In the genomic region with DNA sequence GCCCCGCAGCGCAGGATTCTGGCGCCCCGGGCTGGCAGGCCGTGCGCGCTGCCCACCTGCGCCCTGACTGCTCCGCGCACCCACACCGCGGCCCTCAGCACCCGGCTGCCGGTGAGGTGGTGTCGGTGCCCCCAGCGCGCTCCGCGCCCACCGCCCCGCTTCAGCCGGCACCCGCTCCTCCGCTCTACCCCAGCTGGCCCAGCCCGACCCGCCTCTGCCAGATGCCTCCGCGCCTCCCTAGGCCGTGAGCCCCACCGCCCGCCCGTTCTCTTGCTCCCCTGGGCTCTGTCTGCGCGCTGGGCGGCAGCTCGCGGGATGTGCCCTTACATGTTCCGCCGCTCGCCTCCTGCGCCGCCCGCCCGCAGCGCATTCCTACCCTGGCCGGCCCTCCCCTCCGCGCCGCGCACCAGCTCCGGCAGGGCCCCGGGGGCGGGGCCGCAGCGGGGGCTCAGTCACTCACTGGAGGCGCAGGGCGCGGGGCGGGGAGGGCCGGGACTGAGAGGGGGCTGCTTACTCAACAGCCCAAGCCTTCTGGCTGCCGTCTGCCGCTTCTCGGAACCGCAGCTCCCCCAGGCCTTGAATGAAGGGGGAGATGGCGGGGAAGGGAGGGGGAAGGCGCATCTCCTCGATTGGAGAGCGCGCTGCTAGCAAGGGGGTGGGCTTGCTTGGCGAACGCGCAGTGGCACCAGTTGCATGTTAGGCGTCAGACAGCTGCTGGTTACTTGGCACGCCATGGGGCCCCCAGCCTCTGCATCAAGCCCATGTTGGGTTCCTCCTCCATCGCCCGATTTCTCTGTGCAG, we compare ENCODE assay signal across 1 cellular context.
A peak's percentile ranks its signal among the peaks of the same experiment; 100 is the strongest.
TF ChIP-seq lines count a peak whose summit lies in the region.

TSS of gene PHLDA3 (minus strand) at position 345 of the 801 bp plus-strand sequence. CDS start 402 bp downstream, outside the sequence.

TF ChIP-seq in HepG2, 621 proteins besides CTCF, POLR2A, EP300 and RAD21 (continued from another document):
- TF ChIP-seq, protein P1, sequence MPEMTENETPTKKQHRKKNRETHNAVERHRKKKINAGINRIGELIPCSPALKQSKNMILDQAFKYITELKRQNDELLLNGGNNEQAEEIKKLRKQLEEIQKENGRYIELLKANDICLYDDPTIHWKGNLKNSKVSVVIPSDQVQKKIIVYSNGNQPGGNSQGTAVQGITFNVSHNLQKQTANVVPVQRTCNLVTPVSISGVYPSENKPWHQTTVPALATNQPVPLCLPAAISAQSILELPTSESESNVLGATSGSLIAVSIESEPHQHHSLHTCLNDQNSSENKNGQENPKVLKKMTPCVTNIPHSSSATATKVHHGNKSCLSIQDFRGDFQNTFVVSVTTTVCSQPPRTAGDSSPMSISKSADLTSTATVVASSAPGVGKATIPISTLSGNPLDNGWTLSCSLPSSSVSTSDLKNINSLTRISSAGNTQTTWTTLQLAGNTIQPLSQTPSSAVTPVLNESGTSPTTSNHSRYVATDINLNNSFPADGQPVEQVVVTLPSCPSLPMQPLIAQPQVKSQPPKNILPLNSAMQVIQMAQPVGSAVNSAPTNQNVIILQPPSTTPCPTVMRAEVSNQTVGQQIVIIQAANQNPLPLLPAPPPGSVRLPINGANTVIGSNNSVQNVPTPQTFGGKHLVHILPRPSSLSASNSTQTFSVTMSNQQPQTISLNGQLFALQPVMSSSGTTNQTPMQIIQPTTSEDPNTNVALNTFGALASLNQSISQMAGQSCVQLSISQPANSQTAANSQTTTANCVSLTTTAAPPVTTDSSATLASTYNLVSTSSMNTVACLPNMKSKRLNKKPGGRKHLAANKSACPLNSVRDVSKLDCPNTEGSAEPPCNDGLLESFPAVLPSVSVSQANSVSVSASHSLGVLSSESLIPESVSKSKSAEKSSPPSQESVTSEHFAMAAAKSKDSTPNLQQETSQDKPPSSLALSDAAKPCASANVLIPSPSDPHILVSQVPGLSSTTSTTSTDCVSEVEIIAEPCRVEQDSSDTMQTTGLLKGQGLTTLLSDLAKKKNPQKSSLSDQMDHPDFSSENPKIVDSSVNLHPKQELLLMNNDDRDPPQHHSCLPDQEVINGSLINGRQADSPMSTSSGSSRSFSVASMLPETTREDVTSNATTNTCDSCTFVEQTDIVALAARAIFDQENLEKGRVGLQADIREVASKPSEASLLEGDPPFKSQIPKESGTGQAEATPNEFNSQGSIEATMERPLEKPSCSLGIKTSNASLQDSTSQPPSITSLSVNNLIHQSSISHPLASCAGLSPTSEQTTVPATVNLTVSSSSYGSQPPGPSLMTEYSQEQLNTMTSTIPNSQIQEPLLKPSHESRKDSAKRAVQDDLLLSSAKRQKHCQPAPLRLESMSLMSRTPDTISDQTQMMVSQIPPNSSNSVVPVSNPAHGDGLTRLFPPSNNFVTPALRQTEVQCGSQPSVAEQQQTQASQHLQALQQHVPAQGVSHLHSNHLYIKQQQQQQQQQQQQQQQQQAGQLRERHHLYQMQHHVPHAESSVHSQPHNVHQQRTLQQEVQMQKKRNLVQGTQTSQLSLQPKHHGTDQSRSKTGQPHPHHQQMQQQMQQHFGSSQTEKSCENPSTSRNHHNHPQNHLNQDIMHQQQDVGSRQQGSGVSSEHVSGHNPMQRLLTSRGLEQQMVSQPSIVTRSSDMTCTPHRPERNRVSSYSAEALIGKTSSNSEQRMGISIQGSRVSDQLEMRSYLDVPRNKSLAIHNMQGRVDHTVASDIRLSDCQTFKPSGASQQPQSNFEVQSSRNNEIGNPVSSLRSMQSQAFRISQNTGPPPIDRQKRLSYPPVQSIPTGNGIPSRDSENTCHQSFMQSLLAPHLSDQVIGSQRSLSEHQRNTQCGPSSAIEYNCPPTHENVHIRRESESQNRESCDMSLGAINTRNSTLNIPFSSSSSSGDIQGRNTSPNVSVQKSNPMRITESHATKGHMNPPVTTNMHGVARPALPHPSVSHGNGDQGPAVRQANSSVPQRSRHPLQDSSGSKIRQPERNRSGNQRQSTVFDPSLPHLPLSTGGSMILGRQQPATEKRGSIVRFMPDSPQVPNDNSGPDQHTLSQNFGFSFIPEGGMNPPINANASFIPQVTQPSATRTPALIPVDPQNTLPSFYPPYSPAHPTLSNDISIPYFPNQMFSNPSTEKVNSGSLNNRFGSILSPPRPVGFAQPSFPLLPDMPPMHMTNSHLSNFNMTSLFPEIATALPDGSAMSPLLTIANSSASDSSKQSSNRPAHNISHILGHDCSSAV (CRISPR knock-in tag; IDR thresholded peaks at IDR 0.05; ENCODE audit: borderline replicate concordance): no peak
- TF ChIP-seq KMT2B (CRISPR knock-in tag; IDR thresholded peaks at IDR 0.05) (0 out of 2 replicates have a peak, but pooled peaks have one; percentile 27), ZNF589 (CRISPR knock-in tag; conservative IDR thresholded peaks at IDR 0.05) (no peak), ZNF33B (CRISPR knock-in tag; IDR thresholded peaks at IDR 0.05) (no peak), MAFK (conservative IDR thresholded peaks at IDR 0.05 in 1 of 2, IDR thresholded peaks at IDR 0.05 in 1 of 2; ENCODE audit: low read length in 2 of 2) (no peak), MTF1 (CRISPR knock-in tag; IDR thresholded peaks at IDR 0.05) (no peak), MEIS2 (CRISPR knock-in tag; IDR thresholded peaks at IDR 0.05) (peak; percentile 20; the same call in 1 of the 2 replicates), GABPB1 (CRISPR knock-in tag; IDR thresholded peaks at IDR 0.05) (peak; percentile 34; the same call in 1 of the 2 replicates), FOXO1 (CRISPR knock-in tag; IDR thresholded peaks at IDR 0.05) (no peak), NR3C1 (CRISPR knock-in tag; IDR thresholded peaks at IDR 0.05) (no peak), ZNF451 (CRISPR knock-in tag; IDR thresholded peaks at IDR 0.05) (0 out of 2 replicates have a peak, but pooled peaks have one; percentile 40), FOXK2 (IDR thresholded peaks at IDR 0.05) (no peak), DMAP1 (CRISPR knock-in tag; IDR thresholded peaks at IDR 0.05) (no peak), POLR2AphosphoS5 (IDR thresholded peaks at IDR 0.05; ENCODE audit: low read depth, low read length) (peak; percentile 76), ZFP37 (CRISPR knock-in tag; IDR thresholded peaks at IDR 0.05; ENCODE audit: borderline replicate concordance) (no peak), ISL2 (CRISPR knock-in tag; IDR thresholded peaks at IDR 0.05) (0 out of 2 replicates have a peak, but pooled peaks have one; percentile 17), NCOA1 (CRISPR knock-in tag; IDR thresholded peaks at IDR 0.05) (no peak), BORCS8-MEF2B (CRISPR knock-in tag; IDR thresholded peaks at IDR 0.05) (peak; percentile 65; the same call in 1 of the 2 replicates), ZNF34 (CRISPR knock-in tag; IDR thresholded peaks at IDR 0.05; ENCODE audit: borderline replicate concordance) (no peak; the same call in 1 of the 2 replicates), ATAD3A (CRISPR knock-in tag; IDR thresholded peaks at IDR 0.05) (no peak), MAF1 (CRISPR knock-in tag; IDR thresholded peaks at IDR 0.05; ENCODE audit: borderline replicate concordance) (peak; percentile 84; the same call in 1 of the 2 replicates), ZSCAN31 (CRISPR knock-in tag; IDR thresholded peaks at IDR 0.05; ENCODE audit: low read depth) (peak; percentile 77; the same call in 1 of the 2 replicates), TSC22D2 (CRISPR knock-in tag; IDR thresholded peaks at IDR 0.05; ENCODE audit: borderline replicate concordance) (no peak), ZNF484 (CRISPR knock-in tag; IDR thresholded peaks at IDR 0.05; ENCODE audit: borderline replicate concordance, low read depth) (no peak), ZNF234 (CRISPR knock-in tag; conservative IDR thresholded peaks at IDR 0.05) (peak; percentile 86), SIX4 (CRISPR knock-in tag; IDR thresholded peaks at IDR 0.05) (no peak), ZNF556 (CRISPR knock-in tag; IDR thresholded peaks at IDR 0.05; ENCODE audit: borderline replicate concordance) (peak; percentile 70; the same call in 1 of the 2 replicates), CEBPZ (IDR thresholded peaks at IDR 0.05; ENCODE audit: low read length) (no peak), CEBPG (CRISPR knock-in tag; IDR thresholded peaks at IDR 0.05) (peak; percentile 59), ZNF224 (CRISPR knock-in tag; IDR thresholded peaks at IDR 0.05) (no peak; the same call in 1 of the 2 replicates), ZNF121 (CRISPR knock-in tag; IDR thresholded peaks at IDR 0.05) (peak; percentile 29; the same call in 1 of the 2 replicates), ZNF468 (CRISPR knock-in tag; IDR thresholded peaks at IDR 0.05) (no peak)
- TF ChIP-seq, protein P2, sequence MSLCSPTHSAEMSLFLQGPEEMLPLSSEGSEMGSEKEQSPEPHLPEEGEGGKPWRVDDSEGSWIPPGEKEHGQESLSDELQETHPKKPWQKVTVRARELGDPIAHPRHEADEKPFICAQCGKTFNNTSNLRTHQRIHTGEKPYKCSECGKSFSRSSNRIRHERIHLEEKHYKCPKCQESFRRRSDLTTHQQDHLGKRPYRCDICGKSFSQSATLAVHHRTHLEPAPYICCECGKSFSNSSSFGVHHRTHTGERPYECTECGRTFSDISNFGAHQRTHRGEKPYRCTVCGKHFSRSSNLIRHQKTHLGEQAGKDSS (CRISPR knock-in tag; IDR thresholded peaks at IDR 0.05; ENCODE audit: borderline replicate concordance, low read depth): no peak
- TF ChIP-seq, protein P3, sequence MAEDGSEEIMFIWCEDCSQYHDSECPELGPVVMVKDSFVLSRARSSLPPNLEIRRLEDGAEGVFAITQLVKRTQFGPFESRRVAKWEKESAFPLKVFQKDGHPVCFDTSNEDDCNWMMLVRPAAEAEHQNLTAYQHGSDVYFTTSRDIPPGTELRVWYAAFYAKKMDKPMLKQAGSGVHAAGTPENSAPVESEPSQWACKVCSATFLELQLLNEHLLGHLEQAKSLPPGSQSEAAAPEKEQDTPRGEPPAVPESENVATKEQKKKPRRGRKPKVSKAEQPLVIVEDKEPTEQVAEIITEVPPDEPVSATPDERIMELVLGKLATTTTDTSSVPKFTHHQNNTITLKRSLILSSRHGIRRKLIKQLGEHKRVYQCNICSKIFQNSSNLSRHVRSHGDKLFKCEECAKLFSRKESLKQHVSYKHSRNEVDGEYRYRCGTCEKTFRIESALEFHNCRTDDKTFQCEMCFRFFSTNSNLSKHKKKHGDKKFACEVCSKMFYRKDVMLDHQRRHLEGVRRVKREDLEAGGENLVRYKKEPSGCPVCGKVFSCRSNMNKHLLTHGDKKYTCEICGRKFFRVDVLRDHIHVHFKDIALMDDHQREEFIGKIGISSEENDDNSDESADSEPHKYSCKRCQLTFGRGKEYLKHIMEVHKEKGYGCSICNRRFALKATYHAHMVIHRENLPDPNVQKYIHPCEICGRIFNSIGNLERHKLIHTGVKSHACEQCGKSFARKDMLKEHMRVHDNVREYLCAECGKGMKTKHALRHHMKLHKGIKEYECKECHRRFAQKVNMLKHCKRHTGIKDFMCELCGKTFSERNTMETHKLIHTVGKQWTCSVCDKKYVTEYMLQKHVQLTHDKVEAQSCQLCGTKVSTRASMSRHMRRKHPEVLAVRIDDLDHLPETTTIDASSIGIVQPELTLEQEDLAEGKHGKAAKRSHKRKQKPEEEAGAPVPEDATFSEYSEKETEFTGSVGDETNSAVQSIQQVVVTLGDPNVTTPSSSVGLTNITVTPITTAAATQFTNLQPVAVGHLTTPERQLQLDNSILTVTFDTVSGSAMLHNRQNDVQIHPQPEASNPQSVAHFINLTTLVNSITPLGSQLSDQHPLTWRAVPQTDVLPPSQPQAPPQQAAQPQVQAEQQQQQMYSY (CRISPR knock-in tag; IDR thresholded peaks at IDR 0.05): 0 out of 2 replicates have a peak, but pooled peaks have one; percentile 0
- TF ChIP-seq, protein P4, sequence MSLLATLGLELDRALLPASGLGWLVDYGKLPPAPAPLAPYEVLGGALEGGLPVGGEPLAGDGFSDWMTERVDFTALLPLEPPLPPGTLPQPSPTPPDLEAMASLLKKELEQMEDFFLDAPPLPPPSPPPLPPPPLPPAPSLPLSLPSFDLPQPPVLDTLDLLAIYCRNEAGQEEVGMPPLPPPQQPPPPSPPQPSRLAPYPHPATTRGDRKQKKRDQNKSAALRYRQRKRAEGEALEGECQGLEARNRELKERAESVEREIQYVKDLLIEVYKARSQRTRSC (CRISPR knock-in tag; IDR thresholded peaks at IDR 0.05; ENCODE audit: low read depth): no peak
